In genomic region chr14:103103461-103104388, GRCh38 we compare ENCODE assay signal across 8 cellular contexts. TPM values are rescaled to one million over a fixed set of nuclear protein-coding genes. Genes with fewer than 3 reads are reported as not detected.
DNase-seq lines count a peak whose midpoint lies in the region; FAIRE-seq and TF ChIP-seq lines count a peak whose summit lies in the region.

No MANE protein-coding gene starts in this region.

- peaks cover 28 to 29% of the 10 kb centered on the region in 2 experiments for H3K27me3 ChIP-seq in endothelial cell of umbilical vein (ENCODE audit: control insufficient read depth in 2 of 2, insufficient read depth in 2 of 2, low read length in 2 of 2)
- H3K27me3 ChIP-seq in parathyroid adenoma (ENCODE audit: control insufficient read depth, insufficient read depth, low read length): peaks cover 3% of the 10 kb centered on the region
- H3K27me3 ChIP-seq in tibial artery: peaks cover 3 to 95% of the 10 kb centered on the region in 2 donors

- TF ChIP-seq CTCF in endothelial cell of umbilical vein (IDR thresholded peaks at IDR 0.05; ENCODE audit: extremely low read depth in 1 of 2, insufficient read depth in 1 of 2, low read depth in 1 of 2, low read length in 2 of 2): no peak
- no peak for TF ChIP-seq CTCF in parathyroid adenoma (IDR thresholded peaks at IDR 0.05)
- no peak for TF ChIP-seq CTCF in tibial artery (IDR thresholded peaks at IDR 0.05)

- H3K9ac ChIP-seq in endothelial cell of umbilical vein (replicated peaks; ENCODE audit: extremely low read depth, insufficient read depth, low read length) (no peak overlapping the region), parathyroid adenoma (no peak overlapping the region)

- H3K9me1 ChIP-seq in endothelial cell of umbilical vein (replicated peaks; ENCODE audit: control insufficient read depth, extremely low read depth, insufficient read depth, low read length): no peaks in the 10 kb centered on the region

- CTCF ChIA-PET in endothelial cell of umbilical vein (lab: Charles Lee): interaction anchor here (0.6 to 7.9 kb wide), 33 partner anchors 8 to 439 kb away, joined by 3 to 257 read pairs (median 8); partner anchors contain the start of genes CDC42BPB, EXOC3L4, LBHD2 and TNFAIP2

- no peak overlapping the region for H2AFZ ChIP-seq in endothelial cell of umbilical vein (ENCODE audit: low read depth, low read length)
- H2AFZ ChIP-seq in parathyroid adenoma: peak overlapping the region; percentile 76

- TF ChIP-seq POLR2A in endothelial cell of umbilical vein (IDR thresholded peaks at IDR 0.05; ENCODE audit: low read depth, low read length): no peak

- no peaks in the 10 kb centered on the region for H3K9me3 ChIP-seq in endothelial cell of umbilical vein (replicated peaks; ENCODE audit: control insufficient read depth, insufficient read depth, low read length)
- no peaks in the 10 kb centered on the region for H3K9me3 ChIP-seq in parathyroid adenoma (ENCODE audit: control insufficient read depth, low read length)
- H3K9me3 ChIP-seq in tibial artery: no peaks in the 10 kb centered on the region

- no TSS peak for BruUV-seq in endothelial cell of umbilical vein (replicated peaks; lab: Mats Ljungman, UMichigan)

- H3K27ac Mint-ChIP-seq in activated naive CD4-positive, alpha-beta T cell treated with anti-CD3 and anti-CD28 coated beads, Interleukin-2, amount 50 U/mL, for 24 hours: no peak overlapping the region

- H3K79me2 ChIP-seq in endothelial cell of umbilical vein (ENCODE audit: control insufficient read depth, insufficient read depth, low read length) (no peaks in the 10 kb centered on the region), parathyroid adenoma (no peaks in the 10 kb centered on the region)

- peaks cover 5% of the 10 kb centered on the region for H3K4me1 Mint-ChIP-seq in activated naive CD4-positive, alpha-beta T cell treated with anti-CD3 and anti-CD28 coated beads, Interleukin-2, amount 50 U/mL, for 24 hours

- H3K27ac ChIP-seq in endothelial cell of umbilical vein (ENCODE audit: insufficient read depth, low read depth, low read length): no peak overlapping the region
- no peak overlapping the region for H3K27ac ChIP-seq in parathyroid adenoma
- no peak overlapping the region for H3K27ac ChIP-seq in tibial artery

- H3K4me3 ChIP-seq in endothelial cell of umbilical vein (replicated peaks in 1 of 3; ENCODE audit: insufficient read depth in 1 of 3, low read depth in 1 of 3, low read length in 3 of 3): no peak overlapping the region
- peak overlapping the region; percentile 35 for H3K4me3 ChIP-seq in parathyroid adenoma (ENCODE audit: low read depth, low read length)
- peak overlapping the region in 1 of 2 donors; percentile 16 for H3K4me3 ChIP-seq in tibial artery

- intact Hi-C loops in endothelial cell of umbilical vein (cut with micrococcal nuclease): loop anchor here (5.0 kb wide), 1 partner anchor 284 kb away; the partner anchor contains the start of gene MARK3
- intact Hi-C loops in tibial artery (cut with DNase I; ENCODE audit: low total_unique reads): loop anchor here (1.0 to 10.0 kb wide), 2 partner anchors 81 to 190 kb away; no protein-coding TSS in a partner anchor

- H3K4me2 ChIP-seq in endothelial cell of umbilical vein (ENCODE audit: insufficient read depth, low read length) (no peak overlapping the region), parathyroid adenoma (ENCODE audit: low read length) (peak overlapping the region; percentile 84)

- H4K20me1 ChIP-seq in endothelial cell of umbilical vein (replicated peaks; ENCODE audit: control insufficient read depth, extremely low read depth, insufficient read depth, low read length): no peaks in the 10 kb centered on the region

- peak overlapping the region; percentile 36 for H3K4me3 Mint-ChIP-seq in activated naive CD4-positive, alpha-beta T cell treated with anti-CD3 and anti-CD28 coated beads, Interleukin-2, amount 50 U/mL, for 24 hours

- no peak for FAIRE-seq in endothelial cell of umbilical vein (lab: Jason Lieb, UNC)

- H3K27me3 Mint-ChIP-seq in activated naive CD4-positive, alpha-beta T cell treated with anti-CD3 and anti-CD28 coated beads, Interleukin-2, amount 50 U/mL, for 24 hours: peaks cover 17% of the 10 kb centered on the region

- DNase-seq in activated naive CD4-positive, alpha-beta T cell (lab: John Stamatoyannopoulos, UW): no peak
- DNase-seq in NCI-H748 treated with DMSO at 0.1 percent for 48 hours (lab: John Stamatoyannopoulos, UW): peak; percentile 56
- no peak for DNase-seq in endothelial cell of umbilical vein (ENCODE audit: low read depth, low spot score)
- no peak for DNase-seq in midbrain (lab: John Stamatoyannopoulos, UW)
- DNase-seq in tibial artery: no peak
- DNase-seq in middle frontal gyrus (ENCODE audit: extremely low spot score, low spot score): no peak

- no peaks in the 10 kb centered on the region for H3K4me1 ChIP-seq in endothelial cell of umbilical vein (ENCODE audit: control insufficient read depth, extremely low read depth, insufficient read depth, low read length)
- peaks cover 16% of the 10 kb centered on the region for H3K4me1 ChIP-seq in parathyroid adenoma
- H3K4me1 ChIP-seq in tibial artery: peaks cover 0 to 35% (median 21%) of the 10 kb centered on the region in 4 donors

- no peaks in the 10 kb centered on the region for H3K36me3 ChIP-seq in endothelial cell of umbilical vein (ENCODE audit: control insufficient read depth in 2 of 2, extremely low read depth in 1 of 2, insufficient read depth in 2 of 2, low read length in 2 of 2)
- H3K36me3 ChIP-seq in parathyroid adenoma (ENCODE audit: control insufficient read depth, insufficient read depth, low read length): no peaks in the 10 kb centered on the region
- no peaks in the 10 kb centered on the region for H3K36me3 ChIP-seq in tibial artery

- POLR2A ChIA-PET in endothelial cell of umbilical vein (lab: Charles Lee): interaction anchor here (0.6 kb wide), 1 partner anchor 11 kb away, joined by 4 read pairs; no protein-coding TSS in a partner anchor

- no peaks in the 10 kb centered on the region for H3K36me3 Mint-ChIP-seq in activated naive CD4-positive, alpha-beta T cell treated with anti-CD3 and anti-CD28 coated beads, Interleukin-2, amount 50 U/mL, for 24 hours

- no peaks in the 10 kb centered on the region for H3K9me3 Mint-ChIP-seq in activated naive CD4-positive, alpha-beta T cell treated with anti-CD3 and anti-CD28 coated beads, Interleukin-2, amount 50 U/mL, for 24 hours

- dilution Hi-C loops in endothelial cell of umbilical vein (cut with MboI; ENCODE audit: extremely low pct_ligation_motif_present, low sequenced_read_pairs): no loop called here

TF ChIP-seq in endothelial cell of umbilical vein, 7 proteins besides CTCF, POLR2A, EP300 and RAD21:
- TF ChIP-seq MAX (IDR thresholded peaks at IDR 0.05; ENCODE audit: insufficient read depth, insufficient read length) (no peak), EZH2 (IDR thresholded peaks at IDR 0.05; ENCODE audit: borderline replicate concordance, low read depth, low read length, severe bottlenecking) (peak; percentile 91), JUN (IDR thresholded peaks at IDR 0.05; ENCODE audit: borderline replicate concordance, insufficient read depth, insufficient read length, low read depth) (no peak)

RNA-seq across cellular contexts. Expression of gene EXOC3L4, which starts 9.2 kb away (rescaled TPM):
- total RNA-seq in endothelial cell of umbilical vein: not detected in 2 replicates
- not detected in 2 replicates for polyA plus RNA-seq in endothelial cell of umbilical vein
- not detected in 2 replicates for polyA plus RNA-seq in endothelial cell of umbilical vein (2011; cell fraction: cytosol; rRNA removed)
- polyA plus RNA-seq in endothelial cell of umbilical vein (2011; cell fraction: nucleus; rRNA removed): not detected in 2 replicates
- polyA plus RNA-seq in endothelial cell of umbilical vein (2012): not detected in 2 replicates
- not detected in 2 replicates for polyA minus RNA-seq in endothelial cell of umbilical vein
- polyA minus RNA-seq in endothelial cell of umbilical vein (2011; cell fraction: cytosol; rRNA and poly(A)+ RNA removed): not detected
- polyA minus RNA-seq in endothelial cell of umbilical vein (2011; cell fraction: nucleus; rRNA and poly(A)+ RNA removed): not detected in 2 replicates

RNA-seq across cellular contexts. Expression of gene TNFAIP2, which starts 19.5 kb away (rescaled TPM):
- total RNA-seq in endothelial cell of umbilical vein: 31.6 and 37.5 TPM in 2 replicates
- 42.7 and 48.5 TPM in 2 replicates for polyA plus RNA-seq in endothelial cell of umbilical vein
- polyA plus RNA-seq in endothelial cell of umbilical vein (2011; cell fraction: cytosol; rRNA removed): 17.1 and 22.4 TPM in 2 replicates
- 137 and 182 TPM in 2 replicates for polyA plus RNA-seq in endothelial cell of umbilical vein (2011; cell fraction: nucleus; rRNA removed)
- 28.3 and 36.7 TPM in 2 replicates for polyA plus RNA-seq in endothelial cell of umbilical vein (2012)
- 24.5 and 32.4 TPM in 2 replicates for polyA minus RNA-seq in endothelial cell of umbilical vein
- polyA minus RNA-seq in endothelial cell of umbilical vein (2011; cell fraction: cytosol; rRNA and poly(A)+ RNA removed): 136 TPM
- polyA minus RNA-seq in endothelial cell of umbilical vein (2011; cell fraction: nucleus; rRNA and poly(A)+ RNA removed): 13.7 and 21.2 TPM in 2 replicates

RNA-seq across cellular contexts. Expression of gene LBHD2, which starts 19.7 kb away (rescaled TPM):
- total RNA-seq in endothelial cell of umbilical vein: not detected in 2 replicates
- not detected in 2 replicates for polyA plus RNA-seq in endothelial cell of umbilical vein
- not detected in 2 replicates for polyA plus RNA-seq in endothelial cell of umbilical vein (2011; cell fraction: cytosol; rRNA removed)
- not detected in 2 replicates for polyA plus RNA-seq in endothelial cell of umbilical vein (2011; cell fraction: nucleus; rRNA removed)
- polyA plus RNA-seq in endothelial cell of umbilical vein (2012): not detected in 2 replicates
- polyA minus RNA-seq in endothelial cell of umbilical vein: not detected in 2 replicates
- not detected for polyA minus RNA-seq in endothelial cell of umbilical vein (2011; cell fraction: cytosol; rRNA and poly(A)+ RNA removed)
- not detected in 2 replicates for polyA minus RNA-seq in endothelial cell of umbilical vein (2011; cell fraction: nucleus; rRNA and poly(A)+ RNA removed)

RNA-seq across cellular contexts. Expression of gene CDC42BPB, which starts 46.4 kb away (rescaled TPM):
- total RNA-seq in endothelial cell of umbilical vein: 131 and 136 TPM in 2 replicates
- 82.6 and 93.7 TPM in 2 replicates for polyA plus RNA-seq in endothelial cell of umbilical vein
- polyA plus RNA-seq in endothelial cell of umbilical vein (2011; cell fraction: cytosol; rRNA removed): 91.3 and 93.3 TPM in 2 replicates
- polyA plus RNA-seq in endothelial cell of umbilical vein (2011; cell fraction: nucleus; rRNA removed): 301 and 323 TPM in 2 replicates
- 81.5 and 92.0 TPM in 2 replicates for polyA plus RNA-seq in endothelial cell of umbilical vein (2012)
- 217 and 238 TPM in 2 replicates for polyA minus RNA-seq in endothelial cell of umbilical vein
- 43.9 TPM for polyA minus RNA-seq in endothelial cell of umbilical vein (2011; cell fraction: cytosol; rRNA and poly(A)+ RNA removed)
- polyA minus RNA-seq in endothelial cell of umbilical vein (2011; cell fraction: nucleus; rRNA and poly(A)+ RNA removed): 147 and 209 TPM in 2 replicates
